ENCODE assay signal across 14 cellular contexts in genomic region chr11:78796956-78797355, GRCh38.
DNase-seq lines count a peak whose midpoint lies in the region; TF ChIP-seq lines count a peak whose summit lies in the region.
"Had no signal": no experiment of that assay in that cellular context is flagged by ENCODE, and none has a peak within 500 bp of the region (broad histone marks: within the 10 kb centered on the region; RNA-seq: fewer than 3 reads in every experiment).

No MANE protein-coding gene starts in this region.

- TF ChIP-seq CTCF in AG09309 (IDR thresholded peaks at IDR 0.05; ENCODE audit: control insufficient read depth, insufficient read depth, low read depth, low read length, missing control alignments): no peak
- no peak for TF ChIP-seq CTCF in choroid plexus epithelial cell (conservative IDR thresholded peaks at IDR 0.05; ENCODE audit: low read depth, low read length)
- no peak for TF ChIP-seq CTCF in dorsolateral prefrontal cortex (IDR thresholded peaks at IDR 0.05 in 54 of 56, conservative IDR thresholded peaks at IDR 0.05 in 2 of 56; ENCODE audit: low read depth in 1 of 56, partially characterized antibody in 56 of 56)

- H3K4me3 ChIP-seq in AG09309 (ENCODE audit: control insufficient read depth, low read depth, low read length): no peak overlapping the region
- no peak overlapping the region for H3K4me3 ChIP-seq in choroid plexus epithelial cell (ENCODE audit: low read depth, low read length)
- H3K4me3 ChIP-seq in dorsolateral prefrontal cortex: no peak overlapping the region
- H3K4me3 ChIP-seq: BLaER1 treated with 17β-estradiol and CSF1 and Interleukin-3, amounts not matched to agents 10 nM and 100 nM had no signal

- intact Hi-C loops in dorsolateral prefrontal cortex (cut with DNase I): loop anchor here in 1 of 2 donors (10.0 kb wide), 1 partner anchor 358 kb away; no protein-coding TSS in a partner anchor

- H3K27me3 ChIP-seq in dorsolateral prefrontal cortex: no peaks in the 10 kb centered on the region
- H3K27me3 ChIP-seq: BLaER1 treated with 17β-estradiol and CSF1 and Interleukin-3, amounts not matched to agents 10 nM and 100 nM had no signal

- H3K27ac ChIP-seq in dorsolateral prefrontal cortex: no peak overlapping the region
- H3K27ac ChIP-seq: BLaER1 treated with 17β-estradiol and CSF1 and Interleukin-3, amounts not matched to agents 10 nM and 100 nM had no signal

- peak; percentile 91 for DNase-seq in AG09309 (ENCODE audit: low read depth)
- peak; percentile 39 for DNase-seq in NCI-H226
- DNase-seq in choroid plexus epithelial cell (ENCODE audit: low read depth): peak; percentile 92
- DNase-seq in kidney glomerular epithelial cell (lab: John Stamatoyannopoulos, UW): peak; percentile 62
- no peak for DNase-seq in dorsolateral prefrontal cortex
- no peak for DNase-seq in A172 (ENCODE audit: low spot score)
- DNase-seq in inferior parietal cortex (ENCODE audit: extremely low spot score): no peak
- DNase-seq in NCI-H1092 treated with DMSO at 0.1 percent for 48 hours (lab: John Stamatoyannopoulos, UW): no peak
- DNase-seq: effector CD4-positive, alpha-beta T cell; NCI-H1436; NCI-H524 treated with DMSO at 0.1 percent for 48 hours; stimulated activated CD4-positive, alpha-beta T cell treated with anti-CD3 and anti-CD28 coated beads, Interleukin-4, amount 100 ng/mL, for 4 hours; stimulated activated naive CD4-positive, alpha-beta T cell had no signal

Comparison
In these comparisons a context has a peak if more than half of its experiments do, and no peak if none do; other contexts are left out.
1. DNase-seq: peak in AG09309 (single experiment), NCI-H226 (single experiment), choroid plexus epithelial cell (single experiment) and kidney glomerular epithelial cell (single experiment); none in dorsolateral prefrontal cortex (0 of 10), A172 (single experiment), inferior parietal cortex (single experiment) and NCI-H1092 treated with DMSO at 0.1 percent for 48 hours (single experiment).